ENCODE assay signal across 32 cellular contexts in genomic region chr20:7586481-7586880, GRCh38.
"Had no signal": no experiment of that assay in that cellular context is flagged by ENCODE, and none has a peak within 500 bp of the region (broad histone marks: within the 10 kb centered on the region; RNA-seq: fewer than 3 reads in every experiment).

No MANE protein-coding gene starts in this region.

- H3K9ac ChIP-seq: neural progenitor cell, parathyroid adenoma had no signal

- H3K79me2 ChIP-seq: parathyroid adenoma had no signal

- H3K4me3 ChIP-seq: neural progenitor cell, ovary, psoas muscle, skin epidermis, smooth muscle cell, spleen, suprapubic skin, testis, tibial artery, transverse colon, upper lobe of right lung, uterus had no signal

- H3K9me3 Mint-ChIP-seq: nephron; stimulated activated memory B cell treated with anti-CD40 and anti-IgM and Interleukin-4, amounts not matched to agents 10 μg/mL and 1 μg/mL and 100 μg/mL, for 72 hours had no signal

- H3K4me2 ChIP-seq: neural progenitor cell, smooth muscle cell had no signal

- H3K9me3 ChIP-seq: ovary, psoas muscle, suprapubic skin, testis, tibial artery, transverse colon, upper lobe of right lung, uterus had no signal

- H3K27ac ChIP-seq: neural progenitor cell, ovary, parathyroid adenoma, psoas muscle, skin epidermis, spleen, suprapubic skin, testis, tibial artery, transverse colon, upper lobe of right lung, uterus had no signal

- H3K27me3 ChIP-seq: neural progenitor cell, ovary, spleen, suprapubic skin, testis, tibial artery, transverse colon, upper lobe of right lung, uterus had no signal

- ATAC-seq: naive thymus-derived CD4-positive, alpha-beta T cell; natural killer cell; psoas muscle; right cardiac atrium; sciatic nerve; stimulated activated memory B cell treated with anti-CD40 and anti-IgM and Interleukin-4, amounts not matched to agents 10 μg/mL and 1 μg/mL and 100 μg/mL, for 72 hours; stimulated activated naive CD8-positive, alpha-beta T cell treated with anti-CD3 and anti-CD28 coated beads, Interleukin-15, amount 100 ng/mL, for 72 hours; stimulated activated naive CD8-positive, alpha-beta T cell treated with anti-CD3 and anti-CD28 coated beads, Interleukin-15, Interleukin-2, amounts not matched to agents 100 U/mL and 50 U/mL, for 24 hours; upper lobe of right lung had no signal

- H2AFZ ChIP-seq: neural progenitor cell, parathyroid adenoma had no signal

- H3K4me1 Mint-ChIP-seq: naive thymus-derived CD4-positive, alpha-beta T cell; natural killer cell; nephron; neural progenitor cell; stimulated activated memory B cell treated with anti-CD40 and anti-IgM and Interleukin-4, amounts not matched to agents 10 μg/mL and 1 μg/mL and 100 μg/mL, for 72 hours; stimulated activated naive CD8-positive, alpha-beta T cell treated with anti-CD3 and anti-CD28 coated beads, Interleukin-15, amount 100 ng/mL, for 72 hours had no signal

- H3K27me3 Mint-ChIP-seq: naive thymus-derived CD4-positive, alpha-beta T cell; progenitor cell of endocrine pancreas; stimulated activated memory B cell treated with anti-CD40 and anti-IgM and Interleukin-4, amounts not matched to agents 10 μg/mL and 1 μg/mL and 100 μg/mL, for 72 hours; stimulated activated naive CD8-positive, alpha-beta T cell treated with anti-CD3 and anti-CD28 coated beads, Interleukin-15, amount 100 ng/mL, for 72 hours; type B pancreatic cell had no signal

- DNase-seq: naive thymus-derived CD4-positive, alpha-beta T cell; natural killer cell; occipital lobe; ovary; posterior cingulate gyrus; psoas muscle; right cardiac atrium; spleen; stimulated activated CD4-positive, alpha-beta T cell treated with anti-CD3 and anti-CD28 coated beads, Interleukin-12 subunit alpha, Interleukin-12 subunit beta, amount 100 ng/mL, for 4 hours; stimulated activated CD4-positive, alpha-beta T cell treated with anti-CD3 and anti-CD28 coated beads, Interleukin-1b, Interleukin-23, amount 100 ng/mL, for 48 hours; stimulated activated CD4-positive, alpha-beta T cell treated with anti-CD3 and anti-CD28 coated beads, Interleukin-4, amount 100 ng/mL, for 1 hour; stimulated activated CD4-positive, alpha-beta T cell treated with anti-CD3 and anti-CD28 coated beads, Interleukin-4, amount 100 ng/mL, for 4 hours; stimulated activated CD8-positive, alpha-beta memory T cell treated with anti-CD3 and anti-CD28 coated beads, Interleukin-4, amount 100 ng/mL, for 48 hours; stimulated activated naive CD4-positive, alpha-beta T cell; stimulated activated naive CD8-positive, alpha-beta T cell treated with anti-CD3 and anti-CD28 coated beads, Interleukin-15, amount 100 ng/mL, for 72 hours; stimulated activated naive CD8-positive, alpha-beta T cell treated with anti-CD3 and anti-CD28 coated beads, Interleukin-15, Interleukin-2, amounts not matched to agents 100 U/mL and 50 U/mL, for 24 hours; substantia nigra; testis; tibial artery; transverse colon; upper lobe of right lung; uterus had no signal

- H3K4me1 ChIP-seq: neural progenitor cell, parathyroid adenoma, psoas muscle, spleen, suprapubic skin, testis, tibial artery, upper lobe of right lung, uterus had no signal

- H3K4me3 Mint-ChIP-seq: naive thymus-derived CD4-positive, alpha-beta T cell; natural killer cell; nephron; neural progenitor cell; stimulated activated memory B cell treated with anti-CD40 and anti-IgM and Interleukin-4, amounts not matched to agents 10 μg/mL and 1 μg/mL and 100 μg/mL, for 72 hours; stimulated activated naive CD8-positive, alpha-beta T cell treated with anti-CD3 and anti-CD28 coated beads, Interleukin-15, amount 100 ng/mL, for 72 hours; type B pancreatic cell had no signal

- H3K36me3 ChIP-seq: neural progenitor cell, ovary, spleen, suprapubic skin, tibial artery, transverse colon, upper lobe of right lung, uterus had no signal

- H3K36me3 Mint-ChIP-seq: naive thymus-derived CD4-positive, alpha-beta T cell; natural killer cell; neural progenitor cell; stimulated activated memory B cell treated with anti-CD40 and anti-IgM and Interleukin-4, amounts not matched to agents 10 μg/mL and 1 μg/mL and 100 μg/mL, for 72 hours; type B pancreatic cell had no signal

- H3K27ac Mint-ChIP-seq: naive thymus-derived CD4-positive, alpha-beta T cell; natural killer cell; nephron; neural progenitor cell; progenitor cell of endocrine pancreas; stimulated activated memory B cell treated with anti-CD40 and anti-IgM and Interleukin-4, amounts not matched to agents 10 μg/mL and 1 μg/mL and 100 μg/mL, for 72 hours; stimulated activated naive CD8-positive, alpha-beta T cell treated with anti-CD3 and anti-CD28 coated beads, Interleukin-15, amount 100 ng/mL, for 72 hours; type B pancreatic cell had no signal
